ENCODE assay signal across 14 cellular contexts in the genomic region with DNA sequence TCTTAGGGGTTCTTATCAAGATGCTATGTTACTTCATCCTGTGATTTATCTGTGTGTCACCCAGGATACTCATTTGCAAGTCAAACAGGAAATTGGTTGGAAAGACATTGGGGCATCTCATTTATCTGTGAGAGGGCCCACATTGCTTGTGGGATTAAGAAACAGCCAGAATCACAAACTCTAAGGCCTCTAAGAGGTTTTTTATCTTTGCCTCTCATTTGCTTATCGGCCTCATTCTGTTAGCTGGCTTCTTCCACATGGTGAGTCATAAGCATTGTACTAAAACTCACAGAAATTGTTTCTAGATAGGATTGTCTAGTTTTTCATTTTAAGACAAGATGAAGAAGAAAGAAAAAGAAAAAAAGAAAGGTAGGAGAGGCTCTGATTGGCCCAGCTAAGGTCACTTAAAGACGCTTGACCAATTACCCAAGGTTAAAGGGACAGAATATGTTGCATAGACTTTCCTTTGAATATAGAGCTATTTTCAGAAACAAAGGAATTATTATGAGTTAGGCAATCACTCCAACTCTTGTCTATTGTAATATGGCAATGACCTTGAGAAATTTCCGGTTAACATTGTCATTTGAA.
DNase-seq lines count a peak whose midpoint lies in the region; ATAC-seq, FAIRE-seq and TF ChIP-seq lines count a peak whose summit lies in the region.
"Had no signal": no experiment of that assay in that cellular context is flagged by ENCODE, and none has a peak within 500 bp of the region (broad histone marks: within the 10 kb centered on the region; RNA-seq: fewer than 3 reads in every experiment).

No MANE protein-coding gene starts in this region.

- ATAC-seq in HCT116 (peak; percentile 42; the same call in 1 of the 2 replicates), RWPE2 (ENCODE audit: low read depth) (0 out of 3 replicates have a peak, but pooled peaks have one; percentile 33), GM21526 (IDR thresholded peaks at IDR 0.05; ENCODE audit: low FRiP score, unreplicated experiment) (no peak)
- ATAC-seq: activated CD4-positive, CD25-positive, alpha-beta regulatory T cell treated with anti-CD3 and anti-CD28 coated beads, Interleukin-2, amount 50 U/mL, for 24 hours had no signal

- H3K9me2 ChIP-seq in HCT116 (ENCODE audit: insufficient read depth): no peaks in the 10 kb centered on the region

- H3K4me3 ChIP-seq in HCT116 (replicated peaks in 1 of 2; ENCODE audit: low read depth in 1 of 2, low read length in 2 of 2): no peak overlapping the region
- H3K4me3 ChIP-seq in RWPE2 (ENCODE audit: severe bottlenecking): no peak overlapping the region
- H3K4me3 ChIP-seq in fibroblast of the aortic adventitia (ENCODE audit: low read depth, low read length): no peak overlapping the region
- no peak overlapping the region for H3K4me3 ChIP-seq in stomach
- H3K4me3 ChIP-seq: PC-9, uterus had no signal

- H3K9me3 ChIP-seq in HCT116 (ENCODE audit: control insufficient read depth in 1 of 2, insufficient read depth in 1 of 2, low read depth in 1 of 2, low read length in 2 of 2): no peaks in the 10 kb centered on the region
- H3K9me3 ChIP-seq in RWPE2 (ENCODE audit: severe bottlenecking): no peaks in the 10 kb centered on the region
- no peaks in the 10 kb centered on the region for H3K9me3 ChIP-seq in stomach
- H3K9me3 ChIP-seq: uterus had no signal

- POLR2A ChIA-PET in HCT116 (lab: Charles Lee): interaction anchor here (0.6 kb wide), 1 partner anchor 18 kb away, joined by 3 read pairs; no protein-coding TSS in a partner anchor

- TF ChIP-seq EP300 in stomach (IDR thresholded peaks at IDR 0.05): no peak

- intact Hi-C loops in HCT116 (cut with micrococcal nuclease): no loop called here
- intact Hi-C loops in stomach (cut with DNase I; ENCODE audit: low total_unique reads): no loop called here

- no TSS peak for BruUV-seq in HCT116 (replicated peaks; lab: Mats Ljungman, UMichigan)

- H3K4me1 ChIP-seq in HCT116 (ENCODE audit: control insufficient read depth in 1 of 2, insufficient read depth in 2 of 2, low read length in 2 of 2) (peaks cover 20 to 33% of the 10 kb centered on the region in 2 experiments), RWPE2 (ENCODE audit: insufficient read depth, poor library complexity, severe bottlenecking) (peaks cover 6% of the 10 kb centered on the region), stomach (peaks cover 0 to 25% (median 8%) of the 10 kb centered on the region in 4 donors)
- H3K4me1 ChIP-seq: uterus had no signal

- H3K27ac ChIP-seq in HCT116 (ENCODE audit: low read depth, low read length): peak overlapping the region; percentile 21; the same call in 1 of the 2 replicates
- H3K27ac ChIP-seq in RWPE2 (ENCODE audit: poor library complexity, severe bottlenecking): peak overlapping the region; percentile 19
- peak overlapping the region in 3 of 5 donors; percentile 1 to 27 (median 4) for H3K27ac ChIP-seq in stomach
- H3K27ac ChIP-seq: PC-9 had no signal

- H3K27me3 ChIP-seq in HCT116 (ENCODE audit: insufficient read depth, low read length): no peaks in the 10 kb centered on the region
- H3K27me3 ChIP-seq in RWPE2 (ENCODE audit: insufficient read depth, poor library complexity, severe bottlenecking): no peaks in the 10 kb centered on the region
- H3K27me3 ChIP-seq in stomach: no peaks in the 10 kb centered on the region
- H3K27me3 ChIP-seq: uterus had no signal

- RAD21 ChIA-PET in HCT116 (lab: Charles Lee; ENCODE audit: low non-redundant PET in 1 of 2, low total read pairs in 2 of 2, uncharacterized antibody in 2 of 2, unreplicated experiment in 2 of 2): no interaction called here

- no peaks in the 10 kb centered on the region for H3K36me3 ChIP-seq in HCT116 (ENCODE audit: control insufficient read depth in 1 of 2, insufficient read depth in 2 of 2, low read length in 2 of 2)
- no peaks in the 10 kb centered on the region for H3K36me3 ChIP-seq in RWPE2 (ENCODE audit: low read depth)
- no peaks in the 10 kb centered on the region for H3K36me3 ChIP-seq in stomach
- H3K36me3 ChIP-seq: uterus had no signal

- peak overlapping the region; percentile 24; the same call in 1 of the 2 replicates for H3K9ac ChIP-seq in HCT116 (ENCODE audit: low read length)

- no peak for TF ChIP-seq POLR2A in HCT116 (IDR thresholded peaks at IDR 0.05; ENCODE audit: borderline replicate concordance, extremely low read depth, insufficient read depth, insufficient read length)
- no peak for TF ChIP-seq POLR2A in stomach (IDR thresholded peaks at IDR 0.05)

- H4K20me1 ChIP-seq in HCT116 (ENCODE audit: insufficient read depth): no peaks in the 10 kb centered on the region

- no peak for FAIRE-seq in GM19239 (lab: Jason Lieb, UNC)
- FAIRE-seq: islet of Langerhans had no signal

- TF ChIP-seq CTCF in HCT116 (IDR thresholded peaks at IDR 0.05 in 2 of 3, conservative IDR thresholded peaks at IDR 0.05 in 1 of 3; ENCODE audit: borderline replicate concordance in 1 of 3, insufficient read depth in 1 of 3, low read depth in 2 of 3, low read length in 2 of 3) (no peak), RWPE2 (IDR thresholded peaks at IDR 0.05; ENCODE audit: poor library complexity, severe bottlenecking) (no peak), fibroblast of the aortic adventitia (IDR thresholded peaks at IDR 0.05; ENCODE audit: insufficient read depth, low read length) (no peak), stomach (IDR thresholded peaks at IDR 0.05) (no peak)

- no peak for TF ChIP-seq RAD21 in HCT116 (IDR thresholded peaks at IDR 0.05; ENCODE audit: low read depth)

- 0 out of 2 replicates have a peak, but pooled peaks cover 2% of the 10 kb centered on the region for H3K79me2 ChIP-seq in HCT116 (ENCODE audit: insufficient read depth, low read length)

- peak overlapping the region; percentile 51 for H3K4me2 ChIP-seq in HCT116 (ENCODE audit: low read length)
- H3K4me2 ChIP-seq: PC-9 had no signal

- CTCF ChIA-PET in HCT116 (lab: Charles Lee): no interaction called here

- H2AFZ ChIP-seq in HCT116 (ENCODE audit: low read depth, low read length, poor library complexity, severe bottlenecking): no peak overlapping the region
- H2AFZ ChIP-seq: PC-9 had no signal

- 37 to 52% (median 42%) methylated on average over 3 of the region's 3 CpGs for WGBS in stomach, 5 donors

- DNase-seq in HCT116 (ENCODE audit: low read depth, low spot score) (no peak), RWPE2 (ENCODE audit: low spot score) (no peak), fibroblast of the aortic adventitia (ENCODE audit: low read depth) (peak; percentile 89), stomach (no peak), GM19239 (ENCODE audit: insufficient read length, low spot score) (no peak), activated gamma-delta T cell treated with Interleukin-2 at 50 U/mL for 16 hours (no peak)
- DNase-seq: activated effector memory CD4-positive, alpha-beta T cell treated with anti-CD3 and anti-CD28 coated beads, Interleukin-2, amount 50 U/mL, for 16 hours; effector CD4-positive, alpha-beta T cell; PC-9; posterior cingulate gyrus; uterus had no signal

TF ChIP-seq in HCT116, 20 proteins besides CTCF, POLR2A, EP300 and RAD21:
- TF ChIP-seq FOSL1 (IDR thresholded peaks at IDR 0.05; ENCODE audit: low read depth): no peak
- TF ChIP-seq, protein P1, sequence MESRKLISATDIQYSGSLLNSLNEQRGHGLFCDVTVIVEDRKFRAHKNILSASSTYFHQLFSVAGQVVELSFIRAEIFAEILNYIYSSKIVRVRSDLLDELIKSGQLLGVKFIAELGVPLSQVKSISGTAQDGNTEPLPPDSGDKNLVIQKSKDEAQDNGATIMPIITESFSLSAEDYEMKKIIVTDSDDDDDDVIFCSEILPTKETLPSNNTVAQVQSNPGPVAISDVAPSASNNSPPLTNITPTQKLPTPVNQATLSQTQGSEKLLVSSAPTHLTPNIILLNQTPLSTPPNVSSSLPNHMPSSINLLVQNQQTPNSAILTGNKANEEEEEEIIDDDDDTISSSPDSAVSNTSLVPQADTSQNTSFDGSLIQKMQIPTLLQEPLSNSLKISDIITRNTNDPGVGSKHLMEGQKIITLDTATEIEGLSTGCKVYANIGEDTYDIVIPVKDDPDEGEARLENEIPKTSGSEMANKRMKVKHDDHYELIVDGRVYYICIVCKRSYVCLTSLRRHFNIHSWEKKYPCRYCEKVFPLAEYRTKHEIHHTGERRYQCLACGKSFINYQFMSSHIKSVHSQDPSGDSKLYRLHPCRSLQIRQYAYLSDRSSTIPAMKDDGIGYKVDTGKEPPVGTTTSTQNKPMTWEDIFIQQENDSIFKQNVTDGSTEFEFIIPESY (IDR thresholded peaks at IDR 0.05; ENCODE audit: extremely low read depth, insufficient replicate concordance, low read length): no peak
- no peak for TF ChIP-seq EZH2phosphoT487 (IDR thresholded peaks at IDR 0.05; ENCODE audit: borderline replicate concordance)
- TF ChIP-seq YY1 (IDR thresholded peaks at IDR 0.05; ENCODE audit: extremely low read depth, insufficient replicate concordance, low read depth, low read length): no peak
- peak; percentile 35; the same call in 1 of the 2 replicates for TF ChIP-seq CEBPB (IDR thresholded peaks at IDR 0.05; ENCODE audit: low read depth)
- no peak for TF ChIP-seq ZFX (IDR thresholded peaks at IDR 0.05)
- no peak for TF ChIP-seq EZH2 (IDR thresholded peaks at IDR 0.05)
TF ChIP-seq in HCT116: peak in this region for 1.
